In the genomic region with DNA sequence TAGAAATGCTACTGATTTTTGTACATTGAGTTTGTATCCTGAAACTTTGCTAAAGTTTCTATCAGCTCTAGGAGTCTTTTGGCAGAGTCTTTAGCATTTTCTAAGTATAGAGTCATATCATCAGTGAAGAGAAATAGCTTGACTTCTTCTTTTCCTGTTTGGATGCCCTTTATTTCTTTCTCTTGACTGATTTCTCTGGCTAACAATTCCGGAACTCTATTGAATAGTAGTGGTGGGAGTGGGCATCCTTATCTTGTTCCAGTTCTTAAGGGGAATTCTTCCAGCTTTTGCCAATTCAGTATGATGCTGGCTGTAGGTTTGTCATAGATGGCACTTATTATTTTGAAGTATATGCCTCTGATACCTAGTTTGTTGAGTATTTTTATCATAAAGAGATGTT, we compare ENCODE assay signal across 23 cellular contexts.
"Had no signal": no experiment of that assay in that cellular context is flagged by ENCODE, and none has a peak within 500 bp of the region (broad histone marks: within the 10 kb centered on the region; RNA-seq: fewer than 3 reads in every experiment).

No MANE protein-coding gene starts in this region.

- H3K36me3 ChIP-seq: colonic mucosa, esophagus squamous epithelium, gastrocnemius medialis, heart right ventricle, left lung, lower lobe of right lung had no signal

- H3K27me3 ChIP-seq: colonic mucosa, esophagus squamous epithelium, gastrocnemius medialis, heart right ventricle, left lung had no signal

- H3K27ac ChIP-seq: colonic mucosa, epithelial cell of prostate, esophagus squamous epithelium, gastrocnemius medialis, heart right ventricle, left lung, lower lobe of right lung had no signal

- DNase-seq: colonic mucosa; cortex of kidney; effector CD8-positive, alpha-beta T cell; effector memory CD8-positive, alpha-beta T cell; endodermal cell; erythroblast; esophagus squamous epithelium; foreskin fibroblast; foreskin melanocyte; gastrocnemius medialis; glutamatergic neuron; head of caudate nucleus; heart right ventricle; hippocampal formation; left cardiac atrium; left lung; left ventricle myocardium superior; lower lobe of right lung; mesenchymal stem cell; mucosa of descending colon; naive B cell; naive thymus-derived CD8-positive, alpha-beta T cell had no signal

- H3K4me3 ChIP-seq: colonic mucosa, esophagus squamous epithelium, gastrocnemius medialis, heart right ventricle, left lung, lower lobe of right lung, mucosa of descending colon had no signal

- H3K9me3 ChIP-seq: colonic mucosa, esophagus squamous epithelium, gastrocnemius medialis, lower lobe of right lung had no signal

- H3K4me1 ChIP-seq: colonic mucosa, esophagus squamous epithelium, gastrocnemius medialis, heart right ventricle, left lung, lower lobe of right lung had no signal
